Comparison of ENCODE assay signal across 24 cellular contexts in genomic region chr6:30283761-30284160, GRCh38.
"Had no signal": no experiment of that assay in that cellular context is flagged by ENCODE, and none has a peak within 500 bp of the region (broad histone marks: within the 10 kb centered on the region; RNA-seq: fewer than 3 reads in every experiment).

No MANE protein-coding gene starts in this region.

- H3K27me3 ChIP-seq: body of pancreas, colonic mucosa, gastrocnemius medialis, hepatocyte, neural progenitor cell, right atrium auricular region, uterus had no signal

- ATAC-seq: body of pancreas; gastrocnemius medialis; left colon; naive thymus-derived CD8-positive, alpha-beta T cell; stimulated activated naive CD8-positive, alpha-beta T cell treated with anti-CD3 and anti-CD28 coated beads, Interleukin-15, Interleukin-2, amounts not matched to agents 100 U/mL and 50 U/mL, for 24 hours; WTC11 had no signal

- H2AFZ ChIP-seq: hepatocyte, neural progenitor cell, parathyroid adenoma had no signal

- DNase-seq: activated CD4-positive, alpha-beta memory T cell treated with anti-CD3 and anti-CD28 coated beads, Interleukin-2, amount 10 ng/mL, durations not matched to agents 7 days and 5 days; activated CD4-positive, alpha-beta T cell treated with anti-CD3 and anti-CD28 coated beads for 1 hour; activated CD4-positive, alpha-beta T cell treated with anti-CD3 and anti-CD28 coated beads, Interleukin-2, amount 10 ng/mL, durations not matched to agents 7 days and 5 days; activated CD8-positive, alpha-beta memory T cell treated with anti-CD3 and anti-CD28 coated beads, Interleukin-2, amount 50 U/mL, for 48 hours; activated gamma-delta T cell; activated naive CD4-positive, alpha-beta T cell treated with anti-CD3 and anti-CD28 coated beads, Interleukin-2, amount 50 U/mL, for 16 hours; activated T-cell treated with anti-CD3 and anti-CD28 coated beads, Interleukin-2, amount 50 U/mL, for 24 hours; body of pancreas; colonic mucosa; effector CD8-positive, alpha-beta T cell; gastrocnemius medialis; kidney; left colon; naive thymus-derived CD8-positive, alpha-beta T cell; occipital lobe; stimulated activated naive CD8-positive, alpha-beta T cell treated with anti-CD3 and anti-CD28 coated beads, Interleukin-15, Interleukin-2, amounts not matched to agents 100 U/mL and 50 U/mL, for 24 hours; substantia nigra; T-helper 2 cell; uterus had no signal

- H3K79me2 ChIP-seq: hepatocyte, parathyroid adenoma had no signal

- H3K4me1 ChIP-seq: body of pancreas, colonic mucosa, gastrocnemius medialis, neural progenitor cell, parathyroid adenoma, right atrium auricular region, uterus had no signal

- H3K4me3 ChIP-seq: body of pancreas, colonic mucosa, hepatocyte, neural progenitor cell, right atrium auricular region, uterus had no signal

- H3K4me2 ChIP-seq: hepatocyte, neural progenitor cell had no signal

- H3K36me3 ChIP-seq: colonic mucosa, uterus had no signal

- H3K9ac ChIP-seq: neural progenitor cell, parathyroid adenoma had no signal

- H3K27ac ChIP-seq: body of pancreas, colonic mucosa, gastrocnemius medialis, hepatocyte, neural progenitor cell, parathyroid adenoma, right atrium auricular region, uterus had no signal

- FAIRE-seq: kidney had no signal
